In the genomic region with DNA sequence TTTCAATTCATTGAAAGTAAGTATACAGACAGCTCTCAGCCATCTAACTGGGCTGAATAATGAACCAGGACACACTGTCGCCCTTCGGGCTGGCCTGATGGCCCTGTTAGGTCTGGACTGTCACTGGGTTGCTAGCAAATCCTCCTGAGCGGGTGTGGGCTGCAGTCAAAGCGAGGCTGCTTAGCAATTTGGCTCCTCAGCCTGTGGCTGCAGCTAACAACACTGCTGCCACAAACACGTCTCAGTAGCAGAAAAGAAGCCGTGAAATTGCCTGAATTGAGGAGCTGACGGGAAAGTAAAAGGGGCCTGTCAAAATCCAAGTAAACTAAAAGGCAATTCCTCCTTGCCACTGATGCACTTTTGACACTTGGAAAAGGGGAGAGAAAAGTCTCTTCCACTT, we compare ENCODE assay signal across 18 cellular contexts.
"Had no signal": no experiment of that assay in that cellular context is flagged by ENCODE, and none has a peak within 500 bp of the region (broad histone marks: within the 10 kb centered on the region; RNA-seq: fewer than 3 reads in every experiment).

No MANE protein-coding gene starts in this region.

- ATAC-seq: foreskin keratinocyte; left colon; naive thymus-derived CD4-positive, alpha-beta T cell; psoas muscle; stimulated activated naive B cell treated with anti-CD40 and anti-IgM and Interleukin-4, amounts not matched to agents 10 μg/mL and 1 μg/mL and 100 μg/mL, for 72 hours; stimulated activated naive CD8-positive, alpha-beta T cell treated with anti-CD3 and anti-CD28 coated beads, Interleukin-15, amount 100 ng/mL, for 72 hours had no signal

- H3K9me3 Mint-ChIP-seq: dendritic cell treated with granulocyte-macrophage colony-stimulating factor and Interleukin-4, amounts not matched to agents 40 ng/mL and 50 ng/mL, for 4 days; nephron progenitor cell; stimulated activated naive B cell treated with anti-CD40 and anti-IgM and Interleukin-4, amounts not matched to agents 10 μg/mL and 1 μg/mL and 100 μg/mL, for 72 hours; stimulated activated naive CD8-positive, alpha-beta T cell treated with anti-CD3 and anti-CD28 coated beads, Interleukin-15, amount 100 ng/mL, for 72 hours had no signal

- H3K27ac Mint-ChIP-seq: naive thymus-derived CD4-positive, alpha-beta T cell; nephron progenitor cell; stimulated activated naive B cell treated with anti-CD40 and anti-IgM and Interleukin-4, amounts not matched to agents 10 μg/mL and 1 μg/mL and 100 μg/mL, for 72 hours; stimulated activated naive CD8-positive, alpha-beta T cell treated with anti-CD3 and anti-CD28 coated beads, Interleukin-15, amount 100 ng/mL, for 72 hours had no signal

- DNase-seq: cerebellar nuclear complex; erythroblast; foreskin keratinocyte; left colon; nephron progenitor cell; psoas muscle; sigmoid colon; stimulated activated CD4-positive, alpha-beta T cell treated with anti-CD3 and anti-CD28 coated beads, Interleukin-2, amount 100 ng/mL, for 24 hours; stimulated activated CD4-positive, alpha-beta T cell treated with anti-CD3 and anti-CD28 coated beads, Interleukin-4, amount 100 ng/mL, for 4 hours; stimulated activated naive B cell treated with anti-CD40 and anti-IgM and Interleukin-4, amounts not matched to agents 10 μg/mL and 1 μg/mL and 100 μg/mL, for 72 hours; stimulated activated naive CD8-positive, alpha-beta T cell treated with anti-CD3 and anti-CD28 coated beads, Interleukin-15, amount 100 ng/mL, for 72 hours; testis had no signal

- H3K4me1 ChIP-seq: foreskin keratinocyte, parathyroid adenoma, psoas muscle, testis had no signal

- H3K9me3 ChIP-seq: psoas muscle, sigmoid colon, testis, tibial nerve had no signal

- H3K4me3 Mint-ChIP-seq: dendritic cell treated with granulocyte-macrophage colony-stimulating factor and Interleukin-4, amounts not matched to agents 40 ng/mL and 50 ng/mL, for 4 days; naive thymus-derived CD4-positive, alpha-beta T cell; nephron progenitor cell; stimulated activated naive B cell treated with anti-CD40 and anti-IgM and Interleukin-4, amounts not matched to agents 10 μg/mL and 1 μg/mL and 100 μg/mL, for 72 hours; stimulated activated naive CD8-positive, alpha-beta T cell treated with anti-CD3 and anti-CD28 coated beads, Interleukin-15, amount 100 ng/mL, for 72 hours had no signal

- H3K27me3 ChIP-seq: foreskin keratinocyte, hepatocyte, sigmoid colon, testis, tibial nerve had no signal

- H3K4me3 ChIP-seq: hepatocyte, psoas muscle, sigmoid colon, skin epidermis, testis, tibial nerve had no signal

- H3K27ac ChIP-seq: foreskin keratinocyte, hepatocyte, parathyroid adenoma, psoas muscle, sigmoid colon, skin epidermis, testis had no signal

- H3K36me3 Mint-ChIP-seq: naive thymus-derived CD4-positive, alpha-beta T cell; stimulated activated naive B cell treated with anti-CD40 and anti-IgM and Interleukin-4, amounts not matched to agents 10 μg/mL and 1 μg/mL and 100 μg/mL, for 72 hours had no signal

- H3K36me3 ChIP-seq: sigmoid colon, tibial nerve had no signal

- H2AFZ ChIP-seq: hepatocyte, parathyroid adenoma had no signal

- H3K9ac ChIP-seq: parathyroid adenoma had no signal

- H3K4me2 ChIP-seq: hepatocyte had no signal
